13 cellular contexts compared by ENCODE assay signal in genomic region chr10:122475130-122475529, GRCh38. TPM values are rescaled to one million over a fixed set of nuclear protein-coding genes. Genes with fewer than 3 reads are reported as not detected.
DNase-seq lines count a peak whose midpoint lies in the region; ATAC-seq and TF ChIP-seq lines count a peak whose summit lies in the region.
"Had no signal": no experiment of that assay in that cellular context is flagged by ENCODE, and none has a peak within 500 bp of the region (broad histone marks: within the 10 kb centered on the region; RNA-seq: fewer than 3 reads in every experiment).

No MANE protein-coding gene starts in this region.

- DNase-seq in AG08395 (ENCODE audit: low spot score) = peak; percentile 44
- peak; percentile 42 to 86 for DNase-seq in ascending aorta (ENCODE audit: low spot score in 2 of 2)
- DNase-seq in left cardiac atrium = peak; percentile 87
- peak; percentile 61 to 78 (median 68) for DNase-seq in ovary
- no peak for DNase-seq in spleen
- no peak for DNase-seq in NCI-H1092 (lab: John Stamatoyannopoulos, UW)
- DNase-seq in GDM1 (lab: John Stamatoyannopoulos, UW) = no peak
- DNase-seq: AML-193; central memory CD4-positive, alpha-beta T cell; Karpas-422; NCI-H524 treated with DMSO at 0.1 percent for 48 hours had no signal

- H3K27ac ChIP-seq in ascending aorta (peak overlapping the region; percentile 80 to 90), ovary (no peak overlapping the region), spleen (peak overlapping the region in 3 of 8 donors; percentile 0 to 36 (median 8))
- H3K27ac ChIP-seq: parathyroid adenoma had no signal

- WGBS in ovary, 3 donors = 13 to 18% (median 16%) methylated on average over 12 of the region's 12 CpGs
- 44 to 63% (median 50%) methylated on average over 12 of the region's 12 CpGs for WGBS in spleen, 5 donors

- no peak for TF ChIP-seq POLR2A in ovary (IDR thresholded peaks at IDR 0.05)
- no peak for TF ChIP-seq POLR2A in spleen (IDR thresholded peaks at IDR 0.05)

- intact Hi-C loops in ascending aorta (cut with DNase I) = loop anchor here (2.0 kb wide), 1 partner anchor 18 kb away; no protein-coding TSS in a partner anchor
- intact Hi-C loops in left cardiac atrium (cut with DNase I) = no loop called here
- intact Hi-C loops in ovary (cut with DNase I) = no loop called here
- intact Hi-C loops in spleen (cut with DNase I; ENCODE audit: low total_unique reads) = no loop called here

- peaks cover 6 to 38% of the 10 kb centered on the region in 2 donors for H3K4me1 ChIP-seq in ascending aorta
- peaks cover 24% of the 10 kb centered on the region for H3K4me1 ChIP-seq in ovary (ENCODE audit: insufficient read depth)
- H3K4me1 ChIP-seq in spleen = peaks cover 16 to 32% (median 26%) of the 10 kb centered on the region in 6 donors

- H3K27me3 ChIP-seq in ascending aorta = no peaks in the 10 kb centered on the region
- H3K27me3 ChIP-seq in ovary = no peaks in the 10 kb centered on the region
- peaks cover 0 to 70% (median 0%) of the 10 kb centered on the region in 7 donors for H3K27me3 ChIP-seq in spleen (replicated peaks in 1 of 7)

- H3K9me3 ChIP-seq in ascending aorta = no peaks in the 10 kb centered on the region
- H3K9me3 ChIP-seq in ovary = no peaks in the 10 kb centered on the region
- H3K9me3 ChIP-seq in spleen = no peaks in the 10 kb centered on the region

- H3K36me3 ChIP-seq in ascending aorta = no peaks in the 10 kb centered on the region
- no peaks in the 10 kb centered on the region for H3K36me3 ChIP-seq in ovary
- H3K36me3 ChIP-seq in spleen = no peaks in the 10 kb centered on the region

- ATAC-seq in left cardiac atrium (peak; percentile 90 to 96), HG03108 (IDR thresholded peaks at IDR 0.05; ENCODE audit: unreplicated experiment) (no peak)

- no peak for TF ChIP-seq CTCF in ascending aorta (IDR thresholded peaks at IDR 0.05)
- no peak for TF ChIP-seq CTCF in ovary (IDR thresholded peaks at IDR 0.05)
- no peak for TF ChIP-seq CTCF in spleen (IDR thresholded peaks at IDR 0.05 in 8 of 11, conservative IDR thresholded peaks at IDR 0.05 in 3 of 11)

- no peak for TF ChIP-seq EP300 in ovary (IDR thresholded peaks at IDR 0.05)

- H3K4me3 ChIP-seq in ascending aorta = peak overlapping the region; percentile 31 to 47
- H3K4me3 ChIP-seq in ovary = no peak overlapping the region
- H3K4me3 ChIP-seq in spleen = no peak overlapping the region

RNA-seq across cellular contexts. Expression of gene HTRA1, which starts 13.8 kb away (rescaled TPM):
- total RNA-seq in ascending aorta (112 TPM), left cardiac atrium (10 to 100 TPM; 69.4 to 73.5 TPM), ovary (100 to 1,000 TPM; 194 to 463 (median 337) TPM), spleen (10 to 100 TPM; 26.4 to 63.7 (median 42.7) TPM)
- polyA plus RNA-seq in ovary (100 to 1,000 TPM; 724 to 947 TPM), spleen (10 to 100 TPM; 18.3 to 32.0 (median 31.4) TPM)

RNA-seq across cellular contexts. Expression of gene ARMS2, which starts 20.7 kb away (rescaled TPM):
- total RNA-seq in ascending aorta (not detected), left cardiac atrium (not detected), ovary (not detected), spleen (not detected)
- polyA plus RNA-seq in ovary (not detected), spleen (not detected)

Comparison
In these comparisons a context has a peak if more than half of its experiments do, and no peak if none do; other contexts are left out.
1. DNase-seq: peak in AG08395 (single experiment), ascending aorta (2 of 2), left cardiac atrium (single experiment) and ovary (5 of 5); none in spleen (single experiment), NCI-H1092 (single experiment) and GDM1 (single experiment).
2. H3K27ac ChIP-seq: peak in ascending aorta (2 of 2); none in ovary (0 of 2).
3. H3K4me3 ChIP-seq: peak in ascending aorta (2 of 2); none in ovary (single experiment) and spleen (0 of 8).